In the genomic region with DNA sequence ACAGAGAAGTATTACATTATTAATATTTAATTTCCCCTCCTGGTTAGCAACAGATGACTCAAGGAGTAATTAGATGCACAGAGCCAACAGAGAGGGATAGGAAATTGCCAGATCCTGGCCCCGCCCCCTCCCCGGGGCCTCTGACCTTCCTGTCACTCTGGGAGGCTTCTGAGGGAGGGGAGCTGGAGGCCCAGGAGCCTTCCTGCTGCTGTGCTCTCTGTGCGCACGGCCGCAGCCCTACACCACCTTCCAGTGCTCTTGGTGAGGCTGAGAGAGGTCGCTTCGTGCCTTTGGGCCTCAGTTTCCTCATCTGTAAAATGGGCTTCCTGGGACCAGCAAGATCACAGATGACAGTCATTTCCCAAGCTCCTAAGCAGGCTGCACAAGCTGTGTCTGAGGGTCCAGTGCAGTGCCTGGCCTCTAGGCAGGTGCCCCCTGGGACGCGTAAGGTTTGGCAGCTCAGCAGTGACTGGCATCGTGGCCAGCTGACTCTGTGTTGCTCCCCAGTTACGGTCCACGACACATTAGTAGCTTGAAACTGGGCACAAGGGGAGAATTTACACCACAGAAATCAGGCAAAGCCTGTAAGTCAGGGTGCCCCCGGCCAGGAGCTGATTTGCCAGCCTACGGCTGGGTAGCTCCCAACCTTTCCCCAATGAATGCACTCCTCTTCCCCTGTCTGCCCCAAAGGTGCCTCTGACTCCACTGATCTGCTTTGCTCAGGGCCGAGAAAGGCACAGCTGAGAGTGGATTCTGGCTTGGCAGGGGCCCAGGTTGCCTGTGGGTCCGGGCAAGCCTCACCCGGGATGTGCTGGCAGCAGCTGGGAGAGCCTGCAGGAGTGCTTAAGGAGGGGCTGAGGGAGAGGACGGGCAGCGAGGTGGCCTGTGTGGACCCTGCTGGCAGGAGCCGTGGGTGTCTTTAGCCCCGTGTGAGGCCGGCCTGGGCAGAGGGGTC, we compare ENCODE assay signal across 9 cellular contexts. TPM values are rescaled to one million over a fixed set of nuclear protein-coding genes. Genes with fewer than 3 reads are reported as not detected.
DNase-seq lines count a peak whose midpoint lies in the region; ATAC-seq, FAIRE-seq and TF ChIP-seq lines count a peak whose summit lies in the region.
"Had no signal": no experiment of that assay in that cellular context is flagged by ENCODE, and none has a peak within 500 bp of the region (broad histone marks: within the 10 kb centered on the region; RNA-seq: fewer than 3 reads in every experiment).

No MANE protein-coding gene starts in this region.

- no peak overlapping the region for H3K27ac Mint-ChIP-seq in astrocyte (ENCODE audit: unreplicated experiment)
- peak overlapping the region; percentile 97 for H3K27ac Mint-ChIP-seq in neural progenitor cell

- no peaks in the 10 kb centered on the region for H3K9me2 ChIP-seq in SK-N-SH

- no peak for TF ChIP-seq CTCF in SK-N-SH (IDR thresholded peaks at IDR 0.05)
- no peak for TF ChIP-seq CTCF in astrocyte (IDR thresholded peaks at IDR 0.05; ENCODE audit: insufficient read depth, low read depth, low read length)
- no peak for TF ChIP-seq CTCF in neural progenitor cell (IDR thresholded peaks at IDR 0.05)

- H3K36me3 ChIP-seq in SK-N-SH (replicated peaks in 1 of 2; ENCODE audit: control insufficient read depth in 1 of 2, insufficient read depth in 2 of 2, low read length in 1 of 2) = no peaks in the 10 kb centered on the region
- no peaks in the 10 kb centered on the region for H3K36me3 ChIP-seq in astrocyte (ENCODE audit: insufficient read depth, low read length)
- H3K36me3 ChIP-seq in neural progenitor cell = no peaks in the 10 kb centered on the region

- no peaks in the 10 kb centered on the region for H3K9me3 ChIP-seq in SK-N-SH
- no peaks in the 10 kb centered on the region for H3K9me3 ChIP-seq in astrocyte (ENCODE audit: insufficient read depth, low read depth, low read length)
- no peaks in the 10 kb centered on the region for H3K9me3 ChIP-seq in neural progenitor cell (ENCODE audit: low read depth)

- H3K4me1 ChIP-seq in SK-N-SH (ENCODE audit: control insufficient read depth in 1 of 2, insufficient read depth in 2 of 2, low read depth in 1 of 2, low read length in 1 of 2) (peaks cover 17 to 97% of the 10 kb centered on the region in 2 experiments; a peak in 3 of 4 replicates), astrocyte (ENCODE audit: insufficient read depth, low read length) (peaks cover 28% of the 10 kb centered on the region), neural progenitor cell (no peaks in the 10 kb centered on the region)

- H3K4me1 Mint-ChIP-seq in astrocyte (ENCODE audit: low read depth, unreplicated experiment) (peaks cover 15% of the 10 kb centered on the region), neural progenitor cell (peaks cover 28% of the 10 kb centered on the region)

- H3K79me2 ChIP-seq in SK-N-SH (ENCODE audit: insufficient read depth) (no peaks in the 10 kb centered on the region), astrocyte (ENCODE audit: insufficient read depth, low read length) (no peaks in the 10 kb centered on the region), neural progenitor cell (ENCODE audit: low read depth) (no peaks in the 10 kb centered on the region)

- no peak for TF ChIP-seq EP300 in SK-N-SH (IDR thresholded peaks at IDR 0.05; ENCODE audit: borderline replicate concordance in 1 of 2, low read depth in 1 of 2, low read length in 1 of 2)

- peak; percentile 18 for FAIRE-seq in GM19239 (lab: Jason Lieb, UNC)
- no peak for FAIRE-seq in astrocyte (lab: Jason Lieb, UNC)
- FAIRE-seq: islet of Langerhans had no signal

- H2AFZ ChIP-seq in SK-N-SH (ENCODE audit: low read depth) (no peak overlapping the region), astrocyte (ENCODE audit: low read depth, low read length) (no peak overlapping the region), neural progenitor cell (replicated peaks) (no peak overlapping the region)

- H3F3A ChIP-seq in SK-N-SH (replicated peaks; ENCODE audit: insufficient read depth) (no peaks in the 10 kb centered on the region), neural progenitor cell (ENCODE audit: low read depth) (peaks cover 8% of the 10 kb centered on the region)

- peaks cover 2% of the 10 kb centered on the region for H3K36me3 Mint-ChIP-seq in astrocyte (ENCODE audit: low read depth, unreplicated experiment)
- no peaks in the 10 kb centered on the region for H3K36me3 Mint-ChIP-seq in neural progenitor cell

- H3K27me3 Mint-ChIP-seq in astrocyte (ENCODE audit: low read depth, unreplicated experiment) (peaks cover 28% of the 10 kb centered on the region), neural progenitor cell (ENCODE audit: insufficient read depth, low read depth) (peaks cover 20% of the 10 kb centered on the region)

- no peak for ATAC-seq in HG03521 (IDR thresholded peaks at IDR 0.05; ENCODE audit: unreplicated experiment)
- ATAC-seq in GM18907 (IDR thresholded peaks at IDR 0.05; ENCODE audit: unreplicated experiment) = no peak
- no peak for ATAC-seq in GM21447 (IDR thresholded peaks at IDR 0.05; ENCODE audit: unreplicated experiment)

- H3K27ac ChIP-seq in SK-N-SH (ENCODE audit: low read depth in 2 of 2, low read length in 1 of 2) = peak overlapping the region in 1 of 2 experiments; percentile 89; a peak in 1 of 4 replicates
- no peak overlapping the region for H3K27ac ChIP-seq in astrocyte (ENCODE audit: low read depth, low read length)
- H3K27ac ChIP-seq in neural progenitor cell = no peak overlapping the region

- CTCF ChIA-PET in SK-N-SH (lab: Yijun Ruan, JAX) = interaction anchor here (1.1 to 2.4 kb wide), 9 partner anchors 9 to 182 kb away, joined by 3 to 11 read pairs (median 4); no protein-coding TSS in a partner anchor

- H3K9me3 Mint-ChIP-seq in astrocyte (ENCODE audit: unreplicated experiment) = no peaks in the 10 kb centered on the region
- no peaks in the 10 kb centered on the region for H3K9me3 Mint-ChIP-seq in neural progenitor cell

- no peaks in the 10 kb centered on the region for H4K20me1 ChIP-seq in SK-N-SH (ENCODE audit: insufficient read depth)
- no peaks in the 10 kb centered on the region for H4K20me1 ChIP-seq in astrocyte (ENCODE audit: insufficient read depth, low read length)
- H4K20me1 ChIP-seq in neural progenitor cell (ENCODE audit: low read depth) = no peaks in the 10 kb centered on the region

- H3K27me3 ChIP-seq in SK-N-SH (ENCODE audit: insufficient read depth) (no peaks in the 10 kb centered on the region), astrocyte (ENCODE audit: insufficient read depth, low read length) (peaks cover 9% of the 10 kb centered on the region), neural progenitor cell (peaks cover 29% of the 10 kb centered on the region)

- 82% methylated on average over 18 of the region's 22 CpGs for WGBS in SK-N-SH (ENCODE audit: low lambda C conversion rate)

- H3K4me2 ChIP-seq in SK-N-SH = no peak overlapping the region
- no peak overlapping the region for H3K4me2 ChIP-seq in astrocyte (ENCODE audit: low read length)
- no peak overlapping the region for H3K4me2 ChIP-seq in neural progenitor cell

- TF ChIP-seq RAD21 in SK-N-SH (IDR thresholded peaks at IDR 0.05; ENCODE audit: low read length) = peak; percentile 21; the same call in 1 of the 2 replicates

- no peak overlapping the region for H3K4me3 Mint-ChIP-seq in astrocyte (ENCODE audit: unreplicated experiment)
- H3K4me3 Mint-ChIP-seq in neural progenitor cell = peak overlapping the region; percentile 38

- H3K9ac ChIP-seq in SK-N-SH = no peak overlapping the region
- no peak overlapping the region for H3K9ac ChIP-seq in astrocyte (ENCODE audit: low read length)
- no peak overlapping the region for H3K9ac ChIP-seq in neural progenitor cell

- no peak for DNase-seq in GM19239 (ENCODE audit: insufficient read length, low spot score)
- DNase-seq in SK-N-SH = peak; percentile 68
- DNase-seq in astrocyte (ENCODE audit: low read depth) = peak; percentile 27
- DNase-seq in neural progenitor cell (ENCODE audit: low spot score) = no peak
- no peak for DNase-seq in NCI-H1694 (lab: John Stamatoyannopoulos, UW)

- POLR2A ChIA-PET in SK-N-SH (lab: Yijun Ruan, JAX) = interaction anchor here (1.2 to 2.1 kb wide), 2 partner anchors 10 to 21 kb away, joined by 3 to 5 read pairs; no protein-coding TSS in a partner anchor

- H3K4me3 ChIP-seq in SK-N-SH (ENCODE audit: low read depth in 2 of 2, low read length in 1 of 2) (no peak overlapping the region), astrocyte (ENCODE audit: insufficient read depth, low read depth, low read length) (no peak overlapping the region), neural progenitor cell (no peak overlapping the region)

TF ChIP-seq in SK-N-SH, 30 proteins besides CTCF, POLR2A, EP300 and RAD21:
- peak; percentile 98 for TF ChIP-seq RFX5 (IDR thresholded peaks at IDR 0.05; ENCODE audit: low read length)
- no peak for TF ChIP-seq POLR2AphosphoS5 (IDR thresholded peaks at IDR 0.05; ENCODE audit: low read depth, low read length)
- TF ChIP-seq EZH2phosphoT487 (IDR thresholded peaks at IDR 0.05; ENCODE audit: borderline replicate concordance, low read depth) = no peak
- no peak for TF ChIP-seq GATA2 (CRISPR knock-in tag; IDR thresholded peaks at IDR 0.05)

RNA-seq across cellular contexts. Expression of gene ADORA2A, which starts 2.3 kb away (rescaled TPM):
- polyA plus RNA-seq in SK-N-SH (2012; rRNA removed) = 9.3 and 12.0 TPM in 2 replicates
- 5.1 and 9.7 TPM in 2 replicates for polyA plus RNA-seq in SK-N-SH (2012; cell fraction: cytosol; rRNA removed)
- 22.5 and 26.1 TPM in 2 replicates for polyA plus RNA-seq in SK-N-SH (2012; cell fraction: nucleus; rRNA removed)
- total RNA-seq in astrocyte (2.2 and 3.9 TPM in 2 replicates), neural progenitor cell (ENCODE audit: low replicate concordance) (0.51 and 5.8 TPM in 2 replicates)

Comparison
In these comparisons a context has a peak if more than half of its experiments do, and no peak if none do; other contexts are left out.
1. DNase-seq: peak in SK-N-SH (single experiment) and astrocyte (single experiment); none in GM19239 (single experiment), neural progenitor cell (single experiment) and NCI-H1694 (single experiment).